9 cellular contexts compared by ENCODE assay signal in the genomic region with DNA sequence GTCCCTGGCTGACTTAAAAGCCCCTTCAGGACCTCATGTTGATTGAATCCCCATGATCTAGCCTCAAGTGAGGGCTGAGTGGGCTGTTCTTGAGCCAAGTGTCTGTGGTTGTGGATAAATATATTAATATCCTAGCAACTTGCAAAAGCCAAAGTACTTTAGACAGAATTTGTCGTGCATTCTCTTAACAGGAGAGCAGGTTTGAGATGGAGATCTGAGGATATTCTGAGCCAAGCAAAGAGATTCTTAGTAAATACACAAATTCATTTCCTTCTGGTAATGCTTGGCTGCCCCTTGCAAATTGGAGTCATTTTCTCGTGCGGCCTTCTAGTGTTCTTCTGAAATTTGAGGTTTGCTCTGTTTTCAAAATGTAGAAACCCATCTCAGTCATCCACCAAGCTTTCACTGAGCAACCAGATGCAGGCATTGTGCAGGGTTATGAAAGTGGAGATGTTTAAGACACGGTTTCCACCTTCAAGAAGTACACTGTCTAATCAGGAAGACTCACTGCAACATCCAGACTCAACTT.
A peak's percentile ranks its signal among the peaks of the same experiment; 100 is the strongest.
DNase-seq lines count a peak whose midpoint lies in the region; ATAC-seq, FAIRE-seq and TF ChIP-seq lines count a peak whose summit lies in the region.
"Had no signal": no experiment of that assay in that cellular context is flagged by ENCODE, and none has a peak within 500 bp of the region (broad histone marks: within the 10 kb centered on the region; RNA-seq: fewer than 3 reads in every experiment).

No MANE protein-coding gene starts in this region.

- no peaks in the 10 kb centered on the region for H3K36me3 ChIP-seq in small intestine (ENCODE audit: control insufficient read depth in 2 of 2, insufficient read depth in 2 of 2, low read length in 2 of 2)

- no peak for FAIRE-seq in small intestine (lab: Jason Lieb, UNC)

- H3K9me3 ChIP-seq in small intestine (ENCODE audit: control insufficient read depth, low read depth), result no peaks in the 10 kb centered on the region

- POLR2A ChIA-PET in RWPE1 (lab: Yijun Ruan, JAX; ENCODE audit: low non-redundant PET), result no interaction called here

- peaks cover 0 to under 1% (median 0%) of the 10 kb centered on the region in 7 donors for H3K9me3 Mint-ChIP-seq in CD14-positive monocyte
- H3K9me3 Mint-ChIP-seq: activated naive CD8-positive, alpha-beta T cell treated with anti-CD3 and anti-CD28 coated beads, Interleukin-2, amount 10 ng/mL, durations not matched to agents 7 days and 5 days had no signal

- no peaks in the 10 kb centered on the region for H3K27me3 ChIP-seq in small intestine (ENCODE audit: control insufficient read depth in 2 of 2, insufficient read depth in 2 of 2, low read length in 2 of 2)

- peaks cover 9 to 17% of the 10 kb centered on the region in 2 donors for H3K4me1 ChIP-seq in small intestine (ENCODE audit: control insufficient read depth in 2 of 2, insufficient read depth in 1 of 2, low read depth in 1 of 2, low read length in 1 of 2)

- H3K4me1 Mint-ChIP-seq in CD14-positive monocyte, result peaks cover 7% of the 10 kb centered on the region
- H3K4me1 Mint-ChIP-seq: activated naive CD8-positive, alpha-beta T cell treated with anti-CD3 and anti-CD28 coated beads, Interleukin-2, amount 10 ng/mL, durations not matched to agents 7 days and 5 days had no signal

- WGBS in small intestine, 3 donors, result 66 to 87% (median 74%) methylated on average over 4 of the region's 4 CpGs

- no peak overlapping the region for H3K27ac Mint-ChIP-seq in CD14-positive monocyte
- H3K27ac Mint-ChIP-seq: activated naive CD8-positive, alpha-beta T cell treated with anti-CD3 and anti-CD28 coated beads, Interleukin-2, amount 10 ng/mL, durations not matched to agents 7 days and 5 days had no signal

- ATAC-seq in GM18873 (IDR thresholded peaks at IDR 0.05; ENCODE audit: low FRiP score, unreplicated experiment), result peak; percentile 85
- peak; percentile 86 for ATAC-seq in HG02642 (IDR thresholded peaks at IDR 0.05; ENCODE audit: poor library complexity, unreplicated experiment)

- no peak overlapping the region for H3K4me3 ChIP-seq in small intestine (ENCODE audit: low read depth in 1 of 2, low read length in 2 of 2)

- H3K27ac ChIP-seq in small intestine (ENCODE audit: low read depth in 1 of 2, low read length in 1 of 2) (peak overlapping the region; percentile 26 to 66), RWPE1 (no peak overlapping the region), caudate nucleus (ENCODE audit: low read depth, low read length) (no peak overlapping the region)

- CTCF ChIA-PET in RWPE1 (lab: Yijun Ruan, JAX), result no interaction called here

- H3K4me3 Mint-ChIP-seq in CD14-positive monocyte, result no peak overlapping the region
- H3K4me3 Mint-ChIP-seq: activated naive CD8-positive, alpha-beta T cell treated with anti-CD3 and anti-CD28 coated beads, Interleukin-2, amount 10 ng/mL, durations not matched to agents 7 days and 5 days had no signal

- no peaks in the 10 kb centered on the region for H3K36me3 Mint-ChIP-seq in CD14-positive monocyte

- H3K27me3 Mint-ChIP-seq in CD14-positive monocyte (ENCODE audit: low read depth in 3 of 3), result peaks cover 0 to 6% (median 0%) of the 10 kb centered on the region in 3 donors
- H3K27me3 Mint-ChIP-seq: activated naive CD8-positive, alpha-beta T cell treated with anti-CD3 and anti-CD28 coated beads, Interleukin-2, amount 10 ng/mL, durations not matched to agents 7 days and 5 days had no signal

- no peak for TF ChIP-seq CTCF in RWPE1 (conservative IDR thresholded peaks at IDR 0.05; ENCODE audit: low read depth)
- TF ChIP-seq CTCF in CD14-positive monocyte (IDR thresholded peaks at IDR 0.05), result no peak

- intact Hi-C loops in CD14-positive monocyte (cut with micrococcal nuclease), result loop anchor here in 1 of 2 donors (10.0 kb wide), 1 partner anchor 649 kb away; no protein-coding TSS in a partner anchor

- DNase-seq in RPMI7951 (ENCODE audit: low read depth) (peak; percentile 62), small intestine (no peak), foreskin melanocyte (no peak), RWPE1 (ENCODE audit: low spot score) (no peak), CD14-positive monocyte (ENCODE audit: low spot score) (no peak), caudate nucleus (lab: John Stamatoyannopoulos, UW) (no peak)
- DNase-seq: activated naive CD8-positive, alpha-beta T cell treated with anti-CD3 and anti-CD28 coated beads, Interleukin-2, amount 10 ng/mL, durations not matched to agents 7 days and 5 days had no signal

Comparison
In these comparisons a context has a peak if more than half of its experiments do, and no peak if none do; other contexts are left out.
1. H3K27ac ChIP-seq: peak in small intestine (2 of 2); none in RWPE1 (single experiment) and caudate nucleus (single experiment).